In genomic region chr7:106082087-106082854, GRCh38 we compare ENCODE assay signal across 22 cellular contexts. TPM values are rescaled to one million over a fixed set of nuclear protein-coding genes. Genes with fewer than 3 reads are reported as not detected.
DNase-seq lines count a peak whose midpoint lies in the region; ATAC-seq and TF ChIP-seq lines count a peak whose summit lies in the region.
"Had no signal": no experiment of that assay in that cellular context is flagged by ENCODE, and none has a peak within 500 bp of the region (broad histone marks: within the 10 kb centered on the region; RNA-seq: fewer than 3 reads in every experiment).

No MANE protein-coding gene starts in this region.

- no peaks in the 10 kb centered on the region for H4K20me1 ChIP-seq in OCI-LY7 (ENCODE audit: insufficient read depth, low read length)
- H4K20me1 ChIP-seq: BLaER1 had no signal

- H3K9me2 ChIP-seq in OCI-LY7 (ENCODE audit: insufficient read depth, low read length), result no peaks in the 10 kb centered on the region

- peaks cover 74% of the 10 kb centered on the region for H3K4me1 ChIP-seq in OCI-LY7 (ENCODE audit: insufficient read depth, low read length, poor library complexity, severe bottlenecking)
- H3K4me1 ChIP-seq in Caco-2, result no peaks in the 10 kb centered on the region
- H3K4me1 ChIP-seq: SJSA1 had no signal

- H3K27me3 Mint-ChIP-seq in naive B cell, result no peaks in the 10 kb centered on the region
- H3K27me3 Mint-ChIP-seq in Caco-2 (ENCODE audit: insufficient read depth, unreplicated experiment), result no peaks in the 10 kb centered on the region
- H3K27me3 Mint-ChIP-seq: CD4-positive, alpha-beta T cell had no signal

- intact Hi-C loops in OCI-LY7 (cut with micrococcal nuclease; ENCODE audit: unreplicated experiment) (no loop called here), Caco-2 (cut with micrococcal nuclease; ENCODE audit: unreplicated experiment) (no loop called here)

- peaks cover 61 to 92% (median 84%) of the 10 kb centered on the region in 3 donors for H3K4me1 Mint-ChIP-seq in naive B cell
- H3K4me1 Mint-ChIP-seq in Caco-2 (ENCODE audit: low read depth, unreplicated experiment), result peaks cover 7% of the 10 kb centered on the region

- BruUV-seq in OCI-LY7 (replicated peaks; lab: Mats Ljungman, UMichigan) (no TSS peak), Caco-2 (replicated peaks; lab: Mats Ljungman, UMichigan) (no TSS peak)

- H3K4me3 ChIP-seq in OCI-LY7 (ENCODE audit: low read depth, low read length, poor library complexity, severe bottlenecking), result no peak overlapping the region
- no peak overlapping the region for H3K4me3 ChIP-seq in Caco-2 (ENCODE audit: low read depth, low read length)
- H3K4me3 ChIP-seq: BLaER1, SJSA1 had no signal

- H3K4me3 Mint-ChIP-seq in naive B cell, result peak overlapping the region in 4 of 8 donors; percentile 22 to 74 (median 46)
- H3K4me3 Mint-ChIP-seq in Caco-2 (ENCODE audit: unreplicated experiment), result no peak overlapping the region
- H3K4me3 Mint-ChIP-seq: CD4-positive, alpha-beta T cell had no signal

- H3K27me3 ChIP-seq in Caco-2 (replicated peaks; ENCODE audit: control insufficient read depth, insufficient read depth, low read length), result no peaks in the 10 kb centered on the region
- H3K27me3 ChIP-seq: BLaER1 had no signal

- H3K9me3 ChIP-seq in OCI-LY7 (ENCODE audit: low read length) (peaks cover 23% of the 10 kb centered on the region; the same call in 1 of the 2 replicates), Caco-2 (no peaks in the 10 kb centered on the region)
- H3K9me3 ChIP-seq: SJSA1 had no signal

- H3K9me3 Mint-ChIP-seq in naive B cell, result peaks cover 0 to 2% (median 0%) of the 10 kb centered on the region in 7 donors
- no peaks in the 10 kb centered on the region for H3K9me3 Mint-ChIP-seq in Caco-2 (ENCODE audit: unreplicated experiment)
- H3K9me3 Mint-ChIP-seq: CD4-positive, alpha-beta T cell had no signal

- ATAC-seq in esophagus mucosa (peak; percentile 50), naive B cell (ENCODE audit: low read depth in 2 of 2) (no peak)

- H3K36me3 ChIP-seq in OCI-LY7 (ENCODE audit: insufficient read depth, low read length) (peaks cover 21% of the 10 kb centered on the region), Caco-2 (ENCODE audit: control insufficient read depth, insufficient read depth, low read length) (no peaks in the 10 kb centered on the region; the same call in 1 of the 2 replicates)
- H3K36me3 ChIP-seq: BLaER1, SJSA1 had no signal

- POLR2A ChIA-PET in OCI-LY7 (lab: Charles Lee), result interaction anchor here (0.6 to 8.1 kb wide), 6 partner anchors 11 to 186 kb away, joined by 3 to 135 read pairs (median 6); no protein-coding TSS in a partner anchor
- POLR2A ChIA-PET in Caco-2 (lab: Charles Lee), result no interaction called here

- no peak overlapping the region for H2AFZ ChIP-seq in OCI-LY7 (ENCODE audit: low read length)

- DNase-seq in OCI-LY7 (ENCODE audit: low spot score) (no peak), naive B cell (no peak), NCI-H345 treated with DMSO at 0.1 percent for 48 hours (lab: John Stamatoyannopoulos, UW; ENCODE audit: unreplicated experiment) (no peak), NCI-H1048 (lab: John Stamatoyannopoulos, UW) (no peak), NCI-H2196 treated with DMSO at 0.1 percent for 48 hours (lab: John Stamatoyannopoulos, UW; ENCODE audit: unreplicated experiment) (no peak), Caco-2 (no peak)
- DNase-seq: CD4-positive, alpha-beta T cell; COR-L47; DMS 273 treated with DMSO at 0.1 percent for 48 hours; DMS79 treated with DMSO at 0.1 percent for 48 hours; H7; KBM-7; NCI-H1105; NCI-H146; NCI-H2029; NCI-H345; NCI-H524 treated with DMSO at 0.1 percent for 48 hours; NCI-H82; OCI-M1 had no signal

- H3K27ac ChIP-seq in OCI-LY7 (ENCODE audit: low read depth, low read length, poor library complexity, severe bottlenecking), result peak overlapping the region; percentile 10
- H3K27ac ChIP-seq: BLaER1, SJSA1 had no signal

- TF ChIP-seq CTCF in OCI-LY7 (conservative IDR thresholded peaks at IDR 0.05; ENCODE audit: low read length) (no peak), Caco-2 (IDR thresholded peaks at IDR 0.05; ENCODE audit: insufficient read depth in 1 of 2, low read depth in 1 of 2, low read length in 1 of 2, severe bottlenecking in 1 of 2, unreplicated experiment in 1 of 2) (no peak)

- H3K27ac Mint-ChIP-seq in naive B cell (peak overlapping the region; percentile 59 to 85 (median 76)), Caco-2 (ENCODE audit: unreplicated experiment) (no peak overlapping the region)
- H3K27ac Mint-ChIP-seq: CD4-positive, alpha-beta T cell had no signal

- no peaks in the 10 kb centered on the region for H3K79me2 ChIP-seq in OCI-LY7 (ENCODE audit: insufficient read depth, low read depth, low read length)

- peak overlapping the region; percentile 28; the same call in 1 of the 2 replicates for H3K4me2 ChIP-seq in OCI-LY7 (ENCODE audit: low read length)

- CTCF ChIA-PET in OCI-LY7 (lab: Charles Lee; ENCODE audit: unreplicated experiment), result interaction anchor here (0.8 kb wide), 1 partner anchor 9 kb away, joined by 3 read pairs; no protein-coding TSS in a partner anchor
- CTCF ChIA-PET in Caco-2 (lab: Charles Lee), result no interaction called here

- H3K36me3 Mint-ChIP-seq in naive B cell, result peaks cover 8 to 14% of the 10 kb centered on the region in 2 donors
- peaks cover 22% of the 10 kb centered on the region for H3K36me3 Mint-ChIP-seq in Caco-2 (ENCODE audit: insufficient read depth, unreplicated experiment)

RNA-seq across cellular contexts. Expression of gene SYPL1, which starts 29.8 kb away (rescaled TPM):
- 30.4 and 34.1 TPM in 2 replicates for total RNA-seq in OCI-LY7 (2014; rRNA removed; shearing (Covaris generic))
- total RNA-seq in OCI-LY7 (2022) (112 and 118 TPM in 2 replicates), esophagus mucosa (131 TPM), Caco-2 (2022) (78.7 and 81.0 TPM in 2 replicates)
- polyA plus RNA-seq in naive B cell (ENCODE audit: low read depth in 6 of 6), result 100 to 1,000 TPM; 234 to 353 (median 246) TPM
